In the genomic region with DNA sequence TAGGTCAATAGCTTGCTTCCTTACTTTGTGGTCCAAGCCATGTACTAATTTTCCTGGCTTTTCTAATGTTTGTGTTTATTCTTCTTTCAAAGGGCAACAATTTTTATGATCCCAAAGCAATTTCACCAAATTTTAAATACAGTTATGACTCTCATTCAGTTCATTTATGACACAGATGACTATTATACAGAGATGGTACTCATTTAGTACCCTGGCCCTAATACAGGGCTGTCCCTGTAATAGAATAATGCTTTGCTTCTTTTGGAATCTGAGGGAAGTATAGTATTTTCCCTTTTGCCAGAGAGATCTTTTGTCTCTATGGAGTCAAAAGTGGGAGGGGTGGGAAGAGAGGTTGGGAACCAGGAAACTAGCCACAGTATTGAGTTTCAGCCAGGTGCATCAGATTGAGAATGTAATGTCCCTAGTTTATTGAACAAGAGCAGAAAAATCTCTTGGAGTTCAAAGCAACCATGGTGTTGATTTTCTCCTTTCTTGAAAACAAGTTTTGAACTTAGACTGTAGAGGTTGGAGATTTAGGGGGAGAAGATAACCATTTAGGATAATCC, we compare ENCODE assay signal across 20 cellular contexts. TPM values are rescaled to one million over a fixed set of nuclear protein-coding genes. Genes with fewer than 3 reads are reported as not detected.
DNase-seq lines count a peak whose midpoint lies in the region; ATAC-seq, FAIRE-seq and TF ChIP-seq lines count a peak whose summit lies in the region.
"Had no signal": no experiment of that assay in that cellular context is flagged by ENCODE, and none has a peak within 500 bp of the region (broad histone marks: within the 10 kb centered on the region; RNA-seq: fewer than 3 reads in every experiment).

No MANE protein-coding gene starts in this region.

- H3K27me3 Mint-ChIP-seq in immature natural killer cell (ENCODE audit: low read depth in 3 of 3) = no peaks in the 10 kb centered on the region

- no peak for DNase-seq in activated naive CD4-positive, alpha-beta T cell treated with anti-CD3 and anti-CD28 coated beads, Interleukin-2, amount 50 U/mL, for 72 hours (ENCODE audit: low spot score in 2 of 2)
- no peak for DNase-seq in activated naive CD4-positive, alpha-beta T cell (lab: John Stamatoyannopoulos, UW)
- DNase-seq in NCI-H2196 treated with DMSO at 0.1 percent for 48 hours (lab: John Stamatoyannopoulos, UW; ENCODE audit: unreplicated experiment) = peak; percentile 31
- DNase-seq in immature natural killer cell = no peak
- no peak for DNase-seq in coronary artery (ENCODE audit: low spot score)
- DNase-seq in hypothalamus (lab: John Stamatoyannopoulos, UW) = no peak
- DNase-seq in NK-92 (lab: John Stamatoyannopoulos, UW; ENCODE audit: unreplicated experiment) = no peak
- no peak for DNase-seq in GM12891 (ENCODE audit: insufficient read length, low spot score)
- DNase-seq: activated CD4-positive, alpha-beta T cell treated with anti-CD3 and anti-CD28 coated beads for 48 hours; activated T-cell treated with anti-CD3 and anti-CD28 coated beads for 4 hours; dermis blood vessel endothelial cell; H7; left cardiac atrium; NCI-H1436; stomach; upper lobe of right lung had no signal

- no peak overlapping the region for H3K4me3 ChIP-seq in coronary artery
- H3K4me3 ChIP-seq: gastroesophageal sphincter, stomach, upper lobe of right lung had no signal

- peaks cover 15 to 57% of the 10 kb centered on the region in 2 donors for H3K36me3 Mint-ChIP-seq in activated naive CD4-positive, alpha-beta T cell treated with anti-CD3 and anti-CD28 coated beads, Interleukin-2, amount 50 U/mL, for 72 hours
- peaks cover 9 to 25% (median 20%) of the 10 kb centered on the region in 3 donors for H3K36me3 Mint-ChIP-seq in immature natural killer cell

- H3K9me3 Mint-ChIP-seq in activated naive CD4-positive, alpha-beta T cell treated with anti-CD3 and anti-CD28 coated beads, Interleukin-2, amount 50 U/mL, for 72 hours = no peaks in the 10 kb centered on the region
- no peaks in the 10 kb centered on the region for H3K9me3 Mint-ChIP-seq in immature natural killer cell

- H3K27ac ChIP-seq in coronary artery = no peak overlapping the region
- H3K27ac ChIP-seq: gastroesophageal sphincter, stomach, upper lobe of right lung had no signal

- no peak for FAIRE-seq in GM12891 (lab: Jason Lieb, UNC)
- FAIRE-seq: bronchial epithelial cell had no signal

- no peak for TF ChIP-seq POLR2A in GM12891 (IDR thresholded peaks at IDR 0.05; ENCODE audit: low read depth, low read length)

- no peak for TF ChIP-seq CTCF in coronary artery (IDR thresholded peaks at IDR 0.05)

- H3K4me3 Mint-ChIP-seq in immature natural killer cell = no peak overlapping the region

- H3K27ac Mint-ChIP-seq in activated naive CD4-positive, alpha-beta T cell treated with anti-CD3 and anti-CD28 coated beads, Interleukin-2, amount 50 U/mL, for 72 hours = peak overlapping the region; percentile 57 to 72
- peak overlapping the region; percentile 28 to 86 (median 72) for H3K27ac Mint-ChIP-seq in immature natural killer cell

- H3K4me1 Mint-ChIP-seq in immature natural killer cell = peaks cover 26 to 81% of the 10 kb centered on the region in 2 donors

- peak; percentile 45 to 67 for ATAC-seq in activated naive CD4-positive, alpha-beta T cell treated with anti-CD3 and anti-CD28 coated beads, Interleukin-2, amount 50 U/mL, for 72 hours
- ATAC-seq: gastroesophageal sphincter, left cardiac atrium, Panc1, right cardiac atrium, upper lobe of right lung had no signal

TF ChIP-seq in GM12891, 5 proteins besides CTCF, POLR2A, EP300 and RAD21:
- no peak for TF ChIP-seq POLR2AphosphoS5 (IDR thresholded peaks at IDR 0.05; ENCODE audit: low read depth, low read length)
- TF ChIP-seq PAX5 (IDR thresholded peaks at IDR 0.05; ENCODE audit: insufficient read depth, low read length, severe bottlenecking) = no peak
- no peak for TF ChIP-seq TAF1 (IDR thresholded peaks at IDR 0.05; ENCODE audit: low read depth, low read length)
- no peak for TF ChIP-seq SPI1 (IDR thresholded peaks at IDR 0.05; ENCODE audit: low read depth, low read length)
- no peak for TF ChIP-seq POU2F2 (IDR thresholded peaks at IDR 0.05; ENCODE audit: low read depth, low read length)

RNA-seq across cellular contexts. Expression of gene DENND2D, which starts 20.4 kb away (rescaled TPM):
- total RNA-seq in activated naive CD4-positive, alpha-beta T cell treated with anti-CD3 and anti-CD28 coated beads, Interleukin-2, amount 50 U/mL, for 72 hours = 100 to 1,000 TPM; 213 to 221 TPM
- polyA plus RNA-seq in immature natural killer cell = 100 to 1,000 TPM; 145 to 474 (median 264) TPM
- 33.0 TPM for polyA plus RNA-seq in GM12891 (2012; ENCODE audit: low read depth, missing spikeins)
- total RNA-seq: H7 had no signal

RNA-seq across cellular contexts. Expression of gene CEPT1, which starts 40.0 kb away (rescaled TPM):
- 10 to 100 TPM; 22.9 to 41.6 TPM for total RNA-seq in activated naive CD4-positive, alpha-beta T cell treated with anti-CD3 and anti-CD28 coated beads, Interleukin-2, amount 50 U/mL, for 72 hours
- 10 to 100 TPM; 14.7 to 20.9 (median 19.2) TPM for polyA plus RNA-seq in immature natural killer cell
- 37.1 TPM for polyA plus RNA-seq in GM12891 (2012; ENCODE audit: low read depth, missing spikeins)

RNA-seq across cellular contexts. Expression of gene DRAM2, which starts 40.2 kb away (rescaled TPM):
- 10 to 100 TPM; 23.0 to 36.1 TPM for total RNA-seq in activated naive CD4-positive, alpha-beta T cell treated with anti-CD3 and anti-CD28 coated beads, Interleukin-2, amount 50 U/mL, for 72 hours
- polyA plus RNA-seq in immature natural killer cell = 10 to 100 TPM; 61.8 to 88.2 (median 80.4) TPM
- polyA plus RNA-seq in GM12891 (2012; ENCODE audit: low read depth, missing spikeins) = 122 TPM

RNA-seq across cellular contexts. Expression of gene CHI3L2, which starts 47.5 kb away (rescaled TPM):
- total RNA-seq in activated naive CD4-positive, alpha-beta T cell treated with anti-CD3 and anti-CD28 coated beads, Interleukin-2, amount 50 U/mL, for 72 hours = 10 to 100 TPM; 13.8 to 25.0 TPM
- 10 to 100 TPM; 36.2 to 57.1 (median 42.8) TPM for polyA plus RNA-seq in immature natural killer cell
- 273 TPM for polyA plus RNA-seq in GM12891 (2012; ENCODE audit: low read depth, missing spikeins)
- total RNA-seq: bronchial epithelial cell, H7 had no signal
